Comparison of ENCODE assay signal across 3 cellular contexts in genomic region chr15:26455828-26456227, GRCh38.
"Had no signal": no experiment of that assay in that cellular context is flagged by ENCODE, and none has a peak within 500 bp of the region (broad histone marks: within the 10 kb centered on the region; RNA-seq: fewer than 3 reads in every experiment).

No MANE protein-coding gene starts in this region.

- DNase-seq: GDM1, GF-D8 had no signal

- H3K4me3 ChIP-seq: GM12878 had no signal

- ATAC-seq: GM12878 had no signal
